ENCODE assay signal across 9 cellular contexts in genomic region chr2:529425-529824, GRCh38.
DNase-seq lines count a peak whose midpoint lies in the region; ATAC-seq and TF ChIP-seq lines count a peak whose summit lies in the region.
"Had no signal": no experiment of that assay in that cellular context is flagged by ENCODE, and none has a peak within 500 bp of the region (broad histone marks: within the 10 kb centered on the region; RNA-seq: fewer than 3 reads in every experiment).

No MANE protein-coding gene starts in this region.

- no peak overlapping the region for H3K4me3 ChIP-seq in H7 (ENCODE audit: insufficient read depth, low read depth, low read length)
- no peak overlapping the region for H3K4me3 ChIP-seq in heart left ventricle

- H3K4me1 ChIP-seq in heart left ventricle: no peaks in the 10 kb centered on the region

- ATAC-seq in GM19467 (IDR thresholded peaks at IDR 0.05; ENCODE audit: unreplicated experiment): no peak
- ATAC-seq in heart left ventricle: no peak
- no peak for ATAC-seq in GM21528 (IDR thresholded peaks at IDR 0.05; ENCODE audit: low FRiP score, unreplicated experiment)
- ATAC-seq: sciatic nerve had no signal

- H3K9me3 ChIP-seq in heart left ventricle: peaks cover 0 to 42% (median 8%) of the 10 kb centered on the region in 12 donors

- peak; percentile 19 for DNase-seq in A172 (ENCODE audit: low spot score)
- DNase-seq in H7: peak; percentile 76
- peak; percentile 58 for DNase-seq in NCI-H82 (lab: John Stamatoyannopoulos, UW)
- peak; percentile 5 for DNase-seq in fibroblast of peridontal ligament (ENCODE audit: extremely low read depth)
- no peak for DNase-seq in heart left ventricle
- DNase-seq in stimulated activated CD4-positive, alpha-beta T cell treated with anti-CD3 and anti-CD28 coated beads, Interleukin-2, amount 100 ng/mL, for 48 hours: no peak

- H3K36me3 ChIP-seq in H7 (replicated peaks; ENCODE audit: control insufficient read depth, insufficient read depth, low read length) (no peaks in the 10 kb centered on the region), heart left ventricle (no peaks in the 10 kb centered on the region)

- intact Hi-C loops in heart left ventricle (cut with DNase I): loop anchor here in 1 of 10 donors (5.0 kb wide), 1 partner anchor 113 kb away; no protein-coding TSS in a partner anchor

- H3K27me3 ChIP-seq in H7 (ENCODE audit: control insufficient read depth, insufficient read depth, low read length): no peaks in the 10 kb centered on the region; the same call in 1 of the 2 replicates
- peaks cover 0 to 11% (median 0%) of the 10 kb centered on the region in 9 donors for H3K27me3 ChIP-seq in heart left ventricle

- peak in 1 of 12 donors; percentile 17 for TF ChIP-seq CTCF in heart left ventricle (IDR thresholded peaks at IDR 0.05)

- no peak for TF ChIP-seq POLR2A in heart left ventricle (IDR thresholded peaks at IDR 0.05)

- 0 to 1% (median 0%) methylated on average over 2 of the region's 2 CpGs for WGBS in heart left ventricle, 4 donors

- no peak overlapping the region for H3K27ac ChIP-seq in heart left ventricle

Comparison
In these comparisons a context has a peak if more than half of its experiments do, and no peak if none do; other contexts are left out.
1. DNase-seq: peak in A172 (single experiment), H7 (single experiment), NCI-H82 (single experiment) and fibroblast of peridontal ligament (single experiment); none in heart left ventricle (0 of 5) and stimulated activated CD4-positive, alpha-beta T cell treated with anti-CD3 and anti-CD28 coated beads, Interleukin-2, amount 100 ng/mL, for 48 hours (0 of 2).